ENCODE assay signal across 1 cellular context in the genomic region with DNA sequence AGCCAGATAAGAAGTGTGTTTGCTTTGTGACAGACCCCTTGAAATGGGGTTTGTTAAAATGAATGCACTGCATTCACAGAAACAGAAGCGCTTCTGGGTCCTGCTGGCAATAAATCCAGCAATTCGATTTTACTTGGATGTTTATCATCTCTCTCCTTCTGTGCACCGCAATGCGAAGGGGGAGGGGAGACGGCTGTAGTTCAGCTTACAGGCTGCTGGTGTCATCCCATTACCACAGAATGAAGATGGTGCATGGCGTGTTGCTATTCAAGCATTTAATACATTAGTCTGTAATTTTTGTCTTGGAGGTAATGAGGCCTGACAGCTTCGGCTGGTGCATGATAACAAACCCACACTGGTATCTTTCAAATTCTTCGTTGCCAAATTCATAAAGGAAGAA.
TF ChIP-seq lines count a peak whose summit lies in the region.

No MANE protein-coding gene starts in this region.

TF ChIP-seq in H1, 55 proteins besides CTCF, POLR2A, EP300 and RAD21 (continued from another document):
- TF ChIP-seq, protein P1, sequence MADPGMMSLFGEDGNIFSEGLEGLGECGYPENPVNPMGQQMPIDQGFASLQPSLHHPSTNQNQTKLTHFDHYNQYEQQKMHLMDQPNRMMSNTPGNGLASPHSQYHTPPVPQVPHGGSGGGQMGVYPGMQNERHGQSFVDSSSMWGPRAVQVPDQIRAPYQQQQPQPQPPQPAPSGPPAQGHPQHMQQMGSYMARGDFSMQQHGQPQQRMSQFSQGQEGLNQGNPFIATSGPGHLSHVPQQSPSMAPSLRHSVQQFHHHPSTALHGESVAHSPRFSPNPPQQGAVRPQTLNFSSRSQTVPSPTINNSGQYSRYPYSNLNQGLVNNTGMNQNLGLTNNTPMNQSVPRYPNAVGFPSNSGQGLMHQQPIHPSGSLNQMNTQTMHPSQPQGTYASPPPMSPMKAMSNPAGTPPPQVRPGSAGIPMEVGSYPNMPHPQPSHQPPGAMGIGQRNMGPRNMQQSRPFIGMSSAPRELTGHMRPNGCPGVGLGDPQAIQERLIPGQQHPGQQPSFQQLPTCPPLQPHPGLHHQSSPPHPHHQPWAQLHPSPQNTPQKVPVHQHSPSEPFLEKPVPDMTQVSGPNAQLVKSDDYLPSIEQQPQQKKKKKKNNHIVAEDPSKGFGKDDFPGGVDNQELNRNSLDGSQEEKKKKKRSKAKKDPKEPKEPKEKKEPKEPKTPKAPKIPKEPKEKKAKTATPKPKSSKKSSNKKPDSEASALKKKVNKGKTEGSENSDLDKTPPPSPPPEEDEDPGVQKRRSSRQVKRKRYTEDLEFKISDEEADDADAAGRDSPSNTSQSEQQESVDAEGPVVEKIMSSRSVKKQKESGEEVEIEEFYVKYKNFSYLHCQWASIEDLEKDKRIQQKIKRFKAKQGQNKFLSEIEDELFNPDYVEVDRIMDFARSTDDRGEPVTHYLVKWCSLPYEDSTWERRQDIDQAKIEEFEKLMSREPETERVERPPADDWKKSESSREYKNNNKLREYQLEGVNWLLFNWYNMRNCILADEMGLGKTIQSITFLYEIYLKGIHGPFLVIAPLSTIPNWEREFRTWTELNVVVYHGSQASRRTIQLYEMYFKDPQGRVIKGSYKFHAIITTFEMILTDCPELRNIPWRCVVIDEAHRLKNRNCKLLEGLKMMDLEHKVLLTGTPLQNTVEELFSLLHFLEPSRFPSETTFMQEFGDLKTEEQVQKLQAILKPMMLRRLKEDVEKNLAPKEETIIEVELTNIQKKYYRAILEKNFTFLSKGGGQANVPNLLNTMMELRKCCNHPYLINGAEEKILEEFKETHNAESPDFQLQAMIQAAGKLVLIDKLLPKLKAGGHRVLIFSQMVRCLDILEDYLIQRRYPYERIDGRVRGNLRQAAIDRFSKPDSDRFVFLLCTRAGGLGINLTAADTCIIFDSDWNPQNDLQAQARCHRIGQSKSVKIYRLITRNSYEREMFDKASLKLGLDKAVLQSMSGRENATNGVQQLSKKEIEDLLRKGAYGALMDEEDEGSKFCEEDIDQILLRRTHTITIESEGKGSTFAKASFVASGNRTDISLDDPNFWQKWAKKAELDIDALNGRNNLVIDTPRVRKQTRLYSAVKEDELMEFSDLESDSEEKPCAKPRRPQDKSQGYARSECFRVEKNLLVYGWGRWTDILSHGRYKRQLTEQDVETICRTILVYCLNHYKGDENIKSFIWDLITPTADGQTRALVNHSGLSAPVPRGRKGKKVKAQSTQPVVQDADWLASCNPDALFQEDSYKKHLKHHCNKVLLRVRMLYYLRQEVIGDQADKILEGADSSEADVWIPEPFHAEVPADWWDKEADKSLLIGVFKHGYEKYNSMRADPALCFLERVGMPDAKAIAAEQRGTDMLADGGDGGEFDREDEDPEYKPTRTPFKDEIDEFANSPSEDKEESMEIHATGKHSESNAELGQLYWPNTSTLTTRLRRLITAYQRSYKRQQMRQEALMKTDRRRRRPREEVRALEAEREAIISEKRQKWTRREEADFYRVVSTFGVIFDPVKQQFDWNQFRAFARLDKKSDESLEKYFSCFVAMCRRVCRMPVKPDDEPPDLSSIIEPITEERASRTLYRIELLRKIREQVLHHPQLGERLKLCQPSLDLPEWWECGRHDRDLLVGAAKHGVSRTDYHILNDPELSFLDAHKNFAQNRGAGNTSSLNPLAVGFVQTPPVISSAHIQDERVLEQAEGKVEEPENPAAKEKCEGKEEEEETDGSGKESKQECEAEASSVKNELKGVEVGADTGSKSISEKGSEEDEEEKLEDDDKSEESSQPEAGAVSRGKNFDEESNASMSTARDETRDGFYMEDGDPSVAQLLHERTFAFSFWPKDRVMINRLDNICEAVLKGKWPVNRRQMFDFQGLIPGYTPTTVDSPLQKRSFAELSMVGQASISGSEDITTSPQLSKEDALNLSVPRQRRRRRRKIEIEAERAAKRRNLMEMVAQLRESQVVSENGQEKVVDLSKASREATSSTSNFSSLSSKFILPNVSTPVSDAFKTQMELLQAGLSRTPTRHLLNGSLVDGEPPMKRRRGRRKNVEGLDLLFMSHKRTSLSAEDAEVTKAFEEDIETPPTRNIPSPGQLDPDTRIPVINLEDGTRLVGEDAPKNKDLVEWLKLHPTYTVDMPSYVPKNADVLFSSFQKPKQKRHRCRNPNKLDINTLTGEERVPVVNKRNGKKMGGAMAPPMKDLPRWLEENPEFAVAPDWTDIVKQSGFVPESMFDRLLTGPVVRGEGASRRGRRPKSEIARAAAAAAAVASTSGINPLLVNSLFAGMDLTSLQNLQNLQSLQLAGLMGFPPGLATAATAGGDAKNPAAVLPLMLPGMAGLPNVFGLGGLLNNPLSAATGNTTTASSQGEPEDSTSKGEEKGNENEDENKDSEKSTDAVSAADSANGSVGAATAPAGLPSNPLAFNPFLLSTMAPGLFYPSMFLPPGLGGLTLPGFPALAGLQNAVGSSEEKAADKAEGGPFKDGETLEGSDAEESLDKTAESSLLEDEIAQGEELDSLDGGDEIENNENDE (IDR thresholded peaks at IDR 0.05; ENCODE audit: insufficient replicate concordance, low read length): peak; percentile 22
